Comparison of ENCODE assay signal across 10 cellular contexts in genomic region chr12:27246141-27246540, GRCh38. TPM values are rescaled to one million over a fixed set of nuclear protein-coding genes. Genes with fewer than 3 reads are reported as not detected.
DNase-seq lines count a peak whose midpoint lies in the region; ATAC-seq and TF ChIP-seq lines count a peak whose summit lies in the region.
"Had no signal": no experiment of that assay in that cellular context is flagged by ENCODE, and none has a peak within 500 bp of the region (broad histone marks: within the 10 kb centered on the region; RNA-seq: fewer than 3 reads in every experiment).

No MANE protein-coding gene starts in this region.

- peaks cover 28% of the 10 kb centered on the region for H3K4me1 ChIP-seq in PC-3 (ENCODE audit: insufficient read depth, low read length)

- no peaks in the 10 kb centered on the region for H3K36me3 ChIP-seq in PC-3 (ENCODE audit: low read depth, low read length)

- H2AFZ ChIP-seq in PC-3 (ENCODE audit: low read length): peak overlapping the region; percentile 1; the same call in 1 of the 2 replicates

- H3K9me3 Mint-ChIP-seq in T-helper 1 cell treated with Interleukin-12 subunit alpha and Interleukin-12 subunit beta and Interleukin-4 antibody, amounts not matched to agents 30 μg/mL and 1 μg/mL, for 36 hours: peaks cover 8% of the 10 kb centered on the region

- H3K27ac Mint-ChIP-seq in T-helper 1 cell treated with Interleukin-12 subunit alpha and Interleukin-12 subunit beta and Interleukin-4 antibody, amounts not matched to agents 30 μg/mL and 1 μg/mL, for 36 hours: no peak overlapping the region

- H3K9me3 ChIP-seq in PC-3 (ENCODE audit: low read length): no peaks in the 10 kb centered on the region

- peaks cover 38% of the 10 kb centered on the region for H3K4me1 Mint-ChIP-seq in T-helper 1 cell treated with Interleukin-12 subunit alpha and Interleukin-12 subunit beta and Interleukin-4 antibody, amounts not matched to agents 30 μg/mL and 1 μg/mL, for 36 hours (ENCODE audit: low read depth)

- no peak for ATAC-seq in PC-3

- peak overlapping the region; percentile 81; the same call in 1 of the 2 replicates for H3K9ac ChIP-seq in PC-3 (ENCODE audit: low read length)

- H3K4me3 ChIP-seq in PC-3 (ENCODE audit: low read length): peak overlapping the region; percentile 80
- H3K4me3 ChIP-seq in fibroblast of pulmonary artery (replicated peaks; ENCODE audit: low read depth, low read length): peak overlapping the region; percentile 86
- H3K4me3 ChIP-seq in skeletal muscle cell (ENCODE audit: low read depth, low read length): peak overlapping the region; percentile 11

- no peak overlapping the region for H3K27ac ChIP-seq in PC-3 (ENCODE audit: low read length)

- H3K27me3 Mint-ChIP-seq in T-helper 1 cell treated with Interleukin-12 subunit alpha and Interleukin-12 subunit beta and Interleukin-4 antibody, amounts not matched to agents 30 μg/mL and 1 μg/mL, for 36 hours (ENCODE audit: low read depth): no peaks in the 10 kb centered on the region

- H3K36me3 Mint-ChIP-seq in T-helper 1 cell treated with Interleukin-12 subunit alpha and Interleukin-12 subunit beta and Interleukin-4 antibody, amounts not matched to agents 30 μg/mL and 1 μg/mL, for 36 hours (ENCODE audit: low read depth): peaks cover 12% of the 10 kb centered on the region

- POLR2A ChIA-PET in PC-3 (lab: Charles Lee; ENCODE audit: unreplicated experiment): no interaction called here

- H3K4me2 ChIP-seq in PC-3 (ENCODE audit: low read length): peak overlapping the region; percentile 94

- no peak for TF ChIP-seq CTCF in PC-3 (conservative IDR thresholded peaks at IDR 0.05; ENCODE audit: low read depth, low read length)
- TF ChIP-seq CTCF in fibroblast of pulmonary artery (IDR thresholded peaks at IDR 0.05; ENCODE audit: low read length, missing control alignments): no peak

- TF ChIP-seq POLR2A in erythroblast (IDR thresholded peaks at IDR 0.05; ENCODE audit: low read length): no peak

- DNase-seq in T-helper 1 cell: no peak
- DNase-seq in PC-3: no peak
- DNase-seq in fibroblast of pulmonary artery (ENCODE audit: low read depth): no peak
- no peak for DNase-seq in skeletal muscle cell (ENCODE audit: low read depth)
- DNase-seq in NK-92 treated with Interleukin-12 subunit alpha and Interleukin-12 subunit beta, amount 100 ng/mL, for 24 hours (lab: John Stamatoyannopoulos, UW): no peak
- DNase-seq in COR-L47 (lab: John Stamatoyannopoulos, UW): no peak
- DNase-seq in erythroblast (lab: John Stamatoyannopoulos, UW): no peak
- DNase-seq: activated effector memory CD4-positive, alpha-beta T cell treated with Interleukin-2 at 50 U/mL for 16 hours; stimulated activated CD4-positive, alpha-beta T cell treated with anti-CD3 and anti-CD28 coated beads, Interleukin-2, amount 100 ng/mL, for 48 hours had no signal

- peak overlapping the region; percentile 55 for H3K4me3 Mint-ChIP-seq in T-helper 1 cell treated with Interleukin-12 subunit alpha and Interleukin-12 subunit beta and Interleukin-4 antibody, amounts not matched to agents 30 μg/mL and 1 μg/mL, for 36 hours

- H3K27me3 ChIP-seq in PC-3 (ENCODE audit: low read length): no peaks in the 10 kb centered on the region

- intact Hi-C loops in PC-3 (cut with micrococcal nuclease): loop anchor here (5.0 kb wide), 1 partner anchor 84 kb away; no protein-coding TSS in a partner anchor

- H4K20me1 ChIP-seq in PC-3 (ENCODE audit: low read length): no peaks in the 10 kb centered on the region

- H3K9me2 ChIP-seq in PC-3 (replicated peaks; ENCODE audit: low read length): no peaks in the 10 kb centered on the region

- CTCF ChIA-PET in PC-3 (lab: Charles Lee): no interaction called here

- no peaks in the 10 kb centered on the region for H3F3A ChIP-seq in PC-3 (ENCODE audit: low read length, unreplicated experiment)

- BruUV-seq in PC-3 (replicated peaks; lab: Mats Ljungman, UMichigan): no TSS peak

- H3K79me2 ChIP-seq in PC-3 (ENCODE audit: low read length): peaks cover 57% of the 10 kb centered on the region

RNA-seq across cellular contexts. Expression of gene STK38L, which starts 2.1 kb away (rescaled TPM):
- total RNA-seq in PC-3 (2014; rRNA removed): 19.4 and 32.3 TPM in 2 replicates

Comparison
In these comparisons a context has a peak if more than half of its experiments do, and no peak if none do; other contexts are left out.
1. H3K4me3 ChIP-seq: peak in every context shown above with its lines; median percentile 86 in fibroblast of pulmonary artery; 80 in PC-3; 11 in skeletal muscle cell.